ENCODE assay signal across 1 cellular context in the genomic region with DNA sequence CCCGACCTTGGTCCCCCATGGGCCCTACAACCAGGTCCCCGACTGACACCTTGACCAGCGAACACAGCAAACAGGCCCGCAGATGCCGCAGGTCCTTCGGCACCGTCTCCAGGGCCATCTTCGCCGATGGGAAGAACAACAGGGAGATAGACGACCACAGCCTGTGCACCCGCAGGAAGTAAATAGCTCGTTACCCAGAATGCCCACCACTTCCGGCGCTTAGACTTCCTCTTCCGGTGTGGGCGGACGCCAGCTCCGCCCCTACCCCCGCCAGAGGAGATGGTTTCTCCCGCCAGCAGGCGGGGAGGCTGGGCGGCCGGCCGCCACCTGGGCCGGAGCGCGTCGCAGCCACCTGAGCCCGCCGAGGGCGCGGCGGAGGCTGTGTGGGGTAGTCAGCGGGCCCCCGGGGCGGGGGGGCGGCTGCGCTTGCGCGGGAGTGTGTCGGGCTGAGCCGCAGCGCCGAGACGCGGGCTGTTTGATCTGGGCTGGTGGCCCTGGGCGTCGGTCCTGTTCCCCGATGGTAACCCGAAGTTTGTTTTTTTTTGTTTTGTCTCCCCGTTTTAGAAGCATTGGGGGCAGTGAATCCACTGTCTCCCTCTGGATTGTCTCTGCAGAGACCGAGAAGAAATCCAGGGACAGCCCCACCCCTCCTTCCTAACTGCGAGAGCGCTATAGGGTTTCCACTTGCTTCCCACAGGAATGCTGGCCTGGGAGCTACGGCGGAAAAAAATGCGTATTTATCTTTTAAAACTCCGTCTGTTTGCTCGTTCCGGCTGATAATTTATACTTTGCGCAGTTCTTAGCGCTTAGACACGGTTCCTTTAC.
TF ChIP-seq lines count a peak whose summit lies in the region.

A gene (minus strand): TSS at position 184 of the 825 bp plus-strand sequence. CDS start 66 bp downstream, at position 118.

TF ChIP-seq in K562, 482 proteins besides CTCF, POLR2A, EP300 and RAD21 (continued from another document and continues in another):
- TF ChIP-seq SMARCE1 (IDR thresholded peaks at IDR 0.05) (0 out of 2 replicates have a peak, but pooled peaks have one; percentile 25), SIN3A (IDR thresholded peaks at IDR 0.05; ENCODE audit: borderline replicate concordance in 2 of 2, control insufficient read depth in 1 of 2, low read depth in 2 of 2, low read length in 2 of 2) (peak; percentile 69 to 85; a peak in 3 of 4 replicates), SREBF2 (CRISPR knock-in tag; IDR thresholded peaks at IDR 0.05) (no peak), TAF9B (IDR thresholded peaks at IDR 0.05; ENCODE audit: partially characterized antibody) (peak; percentile 63), RCOR1 (IDR thresholded peaks at IDR 0.05; ENCODE audit: borderline replicate concordance in 1 of 2, low read depth in 2 of 2, low read length in 2 of 2) (no peak; a peak in 1 of 4 replicates), ZNF354B (CRISPR knock-in tag; IDR thresholded peaks at IDR 0.05) (no peak), ZNF77 (CRISPR knock-in tag; IDR thresholded peaks at IDR 0.05) (no peak), RBM15 (IDR thresholded peaks at IDR 0.05; ENCODE audit: insufficient read depth, low read length) (no peak), IFI16 (CRISPR knock-in tag; IDR thresholded peaks at IDR 0.05) (no peak), POLR2AphosphoS5 (IDR thresholded peaks at IDR 0.05; ENCODE audit: control insufficient read depth, insufficient read depth, low read depth, low read length) (peak; percentile 81), ZNF699 (CRISPR knock-in tag; IDR thresholded peaks at IDR 0.05; ENCODE audit: insufficient replicate concordance) (no peak), SMARCA5 (IDR thresholded peaks at IDR 0.05) (no peak), DIDO1 (tag; IDR thresholded peaks at IDR 0.05; ENCODE audit: low read depth) (peak; percentile 63; the same call in 1 of the 2 replicates), JUND (IDR thresholded peaks at IDR 0.05; ENCODE audit: borderline replicate concordance, low read depth, low read length) (peak; percentile 88), JUND (tag; IDR thresholded peaks at IDR 0.05; ENCODE audit: borderline replicate concordance, low read depth, low read length) (peak; percentile 56; the same call in 1 of the 3 replicates), SRSF9 (IDR thresholded peaks at IDR 0.05; ENCODE audit: borderline replicate concordance, low read depth, low read length) (no peak), MXI1 (IDR thresholded peaks at IDR 0.05; ENCODE audit: low read depth, low read length) (peak; percentile 11), FOXP1 (CRISPR knock-in tag; IDR thresholded peaks at IDR 0.05) (0 out of 2 replicates have a peak, but pooled peaks have one; percentile 8), KLF13 (tag; IDR thresholded peaks at IDR 0.05; ENCODE audit: borderline replicate concordance, low read depth) (0 out of 2 replicates have a peak, but pooled peaks have one; percentile 47), PHB (CRISPR knock-in tag; IDR thresholded peaks at IDR 0.05) (no peak), ETV6 (IDR thresholded peaks at IDR 0.05; ENCODE audit: borderline replicate concordance in 1 of 2, low read depth in 2 of 2, low read length in 1 of 2) (peak; percentile 31 to 70; a peak in 1 of 4 replicates), ETV6 (CRISPR knock-in tag; IDR thresholded peaks at IDR 0.05; ENCODE audit: borderline replicate concordance) (no peak), ZNF41 (CRISPR knock-in tag; conservative IDR thresholded peaks at IDR 0.05) (no peak), CBFB (CRISPR knock-in tag; IDR thresholded peaks at IDR 0.05) (no peak), SIN3B (IDR thresholded peaks at IDR 0.05; ENCODE audit: low read depth) (peak; percentile 96), ZNF311 (CRISPR knock-in tag; IDR thresholded peaks at IDR 0.05) (no peak), RFX1 (IDR thresholded peaks at IDR 0.05) (no peak), ARHGAP35 (IDR thresholded peaks at IDR 0.05; ENCODE audit: partially characterized antibody) (no peak), PCBP1 (IDR thresholded peaks at IDR 0.05; ENCODE audit: low read depth, low read length, poor library complexity, severe bottlenecking) (peak; percentile 88), ZNF717 (CRISPR knock-in tag; IDR thresholded peaks at IDR 0.05) (no peak), NCOR1 (IDR thresholded peaks at IDR 0.05) (peak; percentile 50)
- TF ChIP-seq, protein P1, sequence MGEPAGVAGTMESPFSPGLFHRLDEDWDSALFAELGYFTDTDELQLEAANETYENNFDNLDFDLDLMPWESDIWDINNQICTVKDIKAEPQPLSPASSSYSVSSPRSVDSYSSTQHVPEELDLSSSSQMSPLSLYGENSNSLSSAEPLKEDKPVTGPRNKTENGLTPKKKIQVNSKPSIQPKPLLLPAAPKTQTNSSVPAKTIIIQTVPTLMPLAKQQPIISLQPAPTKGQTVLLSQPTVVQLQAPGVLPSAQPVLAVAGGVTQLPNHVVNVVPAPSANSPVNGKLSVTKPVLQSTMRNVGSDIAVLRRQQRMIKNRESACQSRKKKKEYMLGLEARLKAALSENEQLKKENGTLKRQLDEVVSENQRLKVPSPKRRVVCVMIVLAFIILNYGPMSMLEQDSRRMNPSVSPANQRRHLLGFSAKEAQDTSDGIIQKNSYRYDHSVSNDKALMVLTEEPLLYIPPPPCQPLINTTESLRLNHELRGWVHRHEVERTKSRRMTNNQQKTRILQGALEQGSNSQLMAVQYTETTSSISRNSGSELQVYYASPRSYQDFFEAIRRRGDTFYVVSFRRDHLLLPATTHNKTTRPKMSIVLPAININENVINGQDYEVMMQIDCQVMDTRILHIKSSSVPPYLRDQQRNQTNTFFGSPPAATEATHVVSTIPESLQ (CRISPR knock-in tag; IDR thresholded peaks at IDR 0.05), result no peak
- TF ChIP-seq, protein P2, sequence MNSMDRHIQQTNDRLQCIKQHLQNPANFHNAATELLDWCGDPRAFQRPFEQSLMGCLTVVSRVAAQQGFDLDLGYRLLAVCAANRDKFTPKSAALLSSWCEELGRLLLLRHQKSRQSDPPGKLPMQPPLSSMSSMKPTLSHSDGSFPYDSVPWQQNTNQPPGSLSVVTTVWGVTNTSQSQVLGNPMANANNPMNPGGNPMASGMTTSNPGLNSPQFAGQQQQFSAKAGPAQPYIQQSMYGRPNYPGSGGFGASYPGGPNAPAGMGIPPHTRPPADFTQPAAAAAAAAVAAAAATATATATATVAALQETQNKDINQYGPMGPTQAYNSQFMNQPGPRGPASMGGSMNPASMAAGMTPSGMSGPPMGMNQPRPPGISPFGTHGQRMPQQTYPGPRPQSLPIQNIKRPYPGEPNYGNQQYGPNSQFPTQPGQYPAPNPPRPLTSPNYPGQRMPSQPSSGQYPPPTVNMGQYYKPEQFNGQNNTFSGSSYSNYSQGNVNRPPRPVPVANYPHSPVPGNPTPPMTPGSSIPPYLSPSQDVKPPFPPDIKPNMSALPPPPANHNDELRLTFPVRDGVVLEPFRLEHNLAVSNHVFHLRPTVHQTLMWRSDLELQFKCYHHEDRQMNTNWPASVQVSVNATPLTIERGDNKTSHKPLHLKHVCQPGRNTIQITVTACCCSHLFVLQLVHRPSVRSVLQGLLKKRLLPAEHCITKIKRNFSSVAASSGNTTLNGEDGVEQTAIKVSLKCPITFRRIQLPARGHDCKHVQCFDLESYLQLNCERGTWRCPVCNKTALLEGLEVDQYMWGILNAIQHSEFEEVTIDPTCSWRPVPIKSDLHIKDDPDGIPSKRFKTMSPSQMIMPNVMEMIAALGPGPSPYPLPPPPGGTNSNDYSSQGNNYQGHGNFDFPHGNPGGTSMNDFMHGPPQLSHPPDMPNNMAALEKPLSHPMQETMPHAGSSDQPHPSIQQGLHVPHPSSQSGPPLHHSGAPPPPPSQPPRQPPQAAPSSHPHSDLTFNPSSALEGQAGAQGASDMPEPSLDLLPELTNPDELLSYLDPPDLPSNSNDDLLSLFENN (IDR thresholded peaks at IDR 0.05; ENCODE audit: low read depth in 2 of 2, low read length in 2 of 2), result peak in 1 of 2 experiments; percentile 39; a peak in 1 of 4 replicates
- TF ChIP-seq, protein P3, sequence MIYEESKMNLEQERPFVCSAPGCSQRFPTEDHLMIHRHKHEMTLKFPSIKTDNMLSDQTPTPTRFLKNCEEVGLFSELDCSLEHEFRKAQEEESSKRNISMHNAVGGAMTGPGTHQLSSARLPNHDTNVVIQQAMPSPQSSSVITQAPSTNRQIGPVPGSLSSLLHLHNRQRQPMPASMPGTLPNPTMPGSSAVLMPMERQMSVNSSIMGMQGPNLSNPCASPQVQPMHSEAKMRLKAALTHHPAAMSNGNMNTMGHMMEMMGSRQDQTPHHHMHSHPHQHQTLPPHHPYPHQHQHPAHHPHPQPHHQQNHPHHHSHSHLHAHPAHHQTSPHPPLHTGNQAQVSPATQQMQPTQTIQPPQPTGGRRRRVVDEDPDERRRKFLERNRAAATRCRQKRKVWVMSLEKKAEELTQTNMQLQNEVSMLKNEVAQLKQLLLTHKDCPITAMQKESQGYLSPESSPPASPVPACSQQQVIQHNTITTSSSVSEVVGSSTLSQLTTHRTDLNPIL (CRISPR knock-in tag; IDR thresholded peaks at IDR 0.05), result no peak
- TF ChIP-seq, protein P4, sequence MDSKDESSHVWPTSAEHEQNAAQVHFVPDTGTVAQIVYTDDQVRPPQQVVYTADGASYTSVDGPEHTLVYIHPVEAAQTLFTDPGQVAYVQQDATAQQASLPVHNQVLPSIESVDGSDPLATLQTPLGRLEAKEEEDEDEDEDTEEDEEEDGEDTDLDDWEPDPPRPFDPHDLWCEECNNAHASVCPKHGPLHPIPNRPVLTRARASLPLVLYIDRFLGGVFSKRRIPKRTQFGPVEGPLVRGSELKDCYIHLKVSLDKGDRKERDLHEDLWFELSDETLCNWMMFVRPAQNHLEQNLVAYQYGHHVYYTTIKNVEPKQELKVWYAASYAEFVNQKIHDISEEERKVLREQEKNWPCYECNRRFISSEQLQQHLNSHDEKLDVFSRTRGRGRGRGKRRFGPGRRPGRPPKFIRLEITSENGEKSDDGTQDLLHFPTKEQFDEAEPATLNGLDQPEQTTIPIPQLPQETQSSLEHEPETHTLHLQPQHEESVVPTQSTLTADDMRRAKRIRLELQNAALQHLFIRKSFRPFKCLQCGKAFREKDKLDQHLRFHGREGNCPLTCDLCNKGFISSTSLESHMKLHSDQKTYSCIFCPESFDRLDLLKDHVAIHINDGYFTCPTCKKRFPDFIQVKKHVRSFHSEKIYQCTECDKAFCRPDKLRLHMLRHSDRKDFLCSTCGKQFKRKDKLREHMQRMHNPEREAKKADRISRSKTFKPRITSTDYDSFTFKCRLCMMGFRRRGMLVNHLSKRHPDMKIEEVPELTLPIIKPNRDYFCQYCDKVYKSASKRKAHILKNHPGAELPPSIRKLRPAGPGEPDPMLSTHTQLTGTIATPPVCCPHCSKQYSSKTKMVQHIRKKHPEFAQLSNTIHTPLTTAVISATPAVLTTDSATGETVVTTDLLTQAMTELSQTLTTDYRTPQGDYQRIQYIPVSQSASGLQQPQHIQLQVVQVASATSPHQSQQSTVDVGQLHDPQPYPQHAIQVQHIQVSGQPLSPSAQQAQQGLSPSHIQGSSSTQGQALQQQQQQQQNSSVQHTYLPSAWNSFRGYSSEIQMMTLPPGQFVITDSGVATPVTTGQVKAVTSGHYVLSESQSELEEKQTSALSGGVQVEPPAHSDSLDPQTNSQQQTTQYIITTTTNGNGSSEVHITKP (IDR thresholded peaks at IDR 0.05; ENCODE audit: partially characterized antibody), result peak; percentile 99
- TF ChIP-seq, protein P5, sequence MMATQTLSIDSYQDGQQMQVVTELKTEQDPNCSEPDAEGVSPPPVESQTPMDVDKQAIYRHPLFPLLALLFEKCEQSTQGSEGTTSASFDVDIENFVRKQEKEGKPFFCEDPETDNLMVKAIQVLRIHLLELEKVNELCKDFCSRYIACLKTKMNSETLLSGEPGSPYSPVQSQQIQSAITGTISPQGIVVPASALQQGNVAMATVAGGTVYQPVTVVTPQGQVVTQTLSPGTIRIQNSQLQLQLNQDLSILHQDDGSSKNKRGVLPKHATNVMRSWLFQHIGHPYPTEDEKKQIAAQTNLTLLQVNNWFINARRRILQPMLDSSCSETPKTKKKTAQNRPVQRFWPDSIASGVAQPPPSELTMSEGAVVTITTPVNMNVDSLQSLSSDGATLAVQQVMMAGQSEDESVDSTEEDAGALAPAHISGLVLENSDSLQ (IDR thresholded peaks at IDR 0.05), result peak; percentile 68
- TF ChIP-seq, protein P6, sequence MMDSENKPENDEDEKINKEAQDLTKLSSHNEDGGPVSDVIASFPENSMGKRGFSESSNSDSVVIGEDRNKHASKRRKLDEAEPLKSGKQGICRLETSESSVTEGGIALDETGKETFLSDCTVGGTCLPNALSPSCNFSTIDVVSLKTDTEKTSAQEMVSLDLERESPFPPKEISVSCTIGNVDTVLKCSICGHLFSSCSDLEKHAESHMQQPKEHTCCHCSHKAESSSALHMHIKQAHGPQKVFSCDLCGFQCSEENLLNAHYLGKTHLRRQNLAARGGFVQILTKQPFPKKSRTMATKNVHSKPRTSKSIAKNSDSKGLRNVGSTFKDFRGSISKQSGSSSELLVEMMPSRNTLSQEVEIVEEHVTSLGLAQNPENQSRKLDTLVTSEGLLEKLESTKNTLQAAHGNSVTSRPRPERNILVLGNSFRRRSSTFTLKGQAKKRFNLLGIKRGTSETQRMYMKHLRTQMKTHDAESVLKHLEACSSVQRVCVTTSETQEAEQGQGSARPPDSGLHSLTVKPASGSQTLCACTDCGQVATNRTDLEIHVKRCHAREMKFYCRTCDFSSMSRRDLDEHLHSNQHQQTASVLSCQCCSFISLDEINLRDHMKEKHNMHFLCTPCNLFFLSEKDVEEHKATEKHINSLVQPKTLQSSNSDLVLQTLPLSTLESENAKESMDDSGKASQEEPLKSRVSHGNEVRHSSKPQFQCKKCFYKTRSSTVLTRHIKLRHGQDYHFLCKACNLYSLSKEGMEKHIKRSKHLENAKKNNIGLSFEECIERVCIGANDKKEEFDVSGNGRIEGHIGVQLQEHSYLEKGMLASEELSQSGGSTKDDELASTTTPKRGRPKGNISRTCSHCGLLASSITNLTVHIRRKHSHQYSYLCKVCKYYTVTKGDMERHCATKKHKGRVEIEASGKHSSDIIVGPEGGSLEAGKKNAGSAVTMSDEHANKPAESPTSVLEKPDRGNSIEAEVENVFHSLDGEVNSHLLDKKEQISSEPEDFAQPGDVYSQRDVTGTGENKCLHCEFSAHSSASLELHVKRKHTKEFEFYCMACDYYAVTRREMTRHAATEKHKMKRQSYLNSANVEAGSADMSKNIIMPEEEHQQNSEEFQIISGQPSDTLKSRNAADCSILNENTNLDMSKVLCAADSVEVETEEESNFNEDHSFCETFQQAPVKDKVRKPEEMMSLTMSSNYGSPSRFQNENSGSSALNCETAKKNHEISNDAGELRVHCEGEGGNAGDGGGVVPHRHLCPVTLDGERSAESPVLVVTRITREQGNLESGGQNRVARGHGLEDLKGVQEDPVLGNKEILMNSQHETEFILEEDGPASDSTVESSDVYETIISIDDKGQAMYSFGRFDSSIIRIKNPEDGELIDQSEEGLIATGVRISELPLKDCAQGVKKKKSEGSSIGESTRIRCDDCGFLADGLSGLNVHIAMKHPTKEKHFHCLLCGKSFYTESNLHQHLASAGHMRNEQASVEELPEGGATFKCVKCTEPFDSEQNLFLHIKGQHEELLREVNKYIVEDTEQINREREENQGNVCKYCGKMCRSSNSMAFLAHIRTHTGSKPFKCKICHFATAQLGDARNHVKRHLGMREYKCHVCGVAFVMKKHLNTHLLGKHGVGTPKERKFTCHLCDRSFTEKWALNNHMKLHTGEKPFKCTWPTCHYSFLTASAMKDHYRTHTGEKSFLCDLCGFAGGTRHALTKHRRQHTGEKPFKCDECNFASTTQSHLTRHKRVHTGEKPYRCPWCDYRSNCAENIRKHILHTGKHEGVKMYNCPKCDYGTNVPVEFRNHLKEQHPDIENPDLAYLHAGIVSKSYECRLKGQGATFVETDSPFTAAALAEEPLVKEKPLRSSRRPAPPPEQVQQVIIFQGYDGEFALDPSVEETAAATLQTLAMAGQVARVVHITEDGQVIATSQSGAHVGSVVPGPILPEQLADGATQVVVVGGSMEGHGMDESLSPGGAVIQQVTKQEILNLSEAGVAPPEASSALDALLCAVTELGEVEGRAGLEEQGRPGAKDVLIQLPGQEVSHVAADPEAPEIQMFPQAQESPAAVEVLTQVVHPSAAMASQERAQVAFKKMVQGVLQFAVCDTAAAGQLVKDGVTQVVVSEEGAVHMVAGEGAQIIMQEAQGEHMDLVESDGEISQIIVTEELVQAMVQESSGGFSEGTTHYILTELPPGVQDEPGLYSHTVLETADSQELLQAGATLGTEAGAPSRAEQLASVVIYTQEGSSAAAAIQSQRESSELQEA (IDR thresholded peaks at IDR 0.05; ENCODE audit: low read depth), result no peak
